15 cellular contexts compared by ENCODE assay signal in the genomic region with DNA sequence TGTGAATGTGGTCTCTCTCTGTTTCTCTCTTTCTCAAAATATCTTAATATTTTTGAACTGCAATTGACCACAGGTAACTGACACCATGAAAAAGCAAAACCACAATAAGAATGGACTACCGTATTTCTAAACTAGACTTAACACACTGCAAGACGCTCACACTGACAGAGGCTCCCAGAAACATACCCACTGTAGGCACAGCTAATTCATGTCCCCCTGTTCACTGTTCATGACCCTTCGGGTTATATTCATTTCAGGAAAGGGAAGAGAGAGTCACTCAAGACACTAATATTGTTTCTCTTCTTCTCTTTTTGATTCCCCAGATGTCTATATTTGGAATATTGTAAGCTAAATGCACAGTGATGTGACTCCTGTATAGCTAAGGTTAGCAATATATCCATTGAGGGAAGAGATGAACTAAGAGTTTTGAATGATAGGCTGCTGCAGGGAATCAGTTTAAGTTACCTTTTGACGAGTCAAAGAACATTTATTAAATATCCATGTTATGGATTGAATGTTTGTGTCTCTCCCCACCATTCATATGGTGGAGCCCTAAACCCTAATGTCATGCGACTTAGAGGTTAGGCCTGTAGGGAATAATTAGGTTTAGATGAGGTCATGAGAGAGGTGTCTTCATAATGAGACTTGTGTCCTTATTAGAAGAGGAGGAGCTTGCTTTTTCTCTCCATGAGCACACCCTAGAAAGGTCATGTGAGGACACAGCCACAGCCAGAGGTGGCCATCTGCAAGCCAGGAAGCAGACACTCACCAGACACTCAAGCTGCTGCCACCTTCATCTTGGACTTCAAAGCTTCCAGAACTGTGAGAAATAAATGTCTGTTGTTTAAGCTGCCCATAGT.
A peak's percentile ranks its signal among the peaks of the same experiment; 100 is the strongest.
DNase-seq lines count a peak whose midpoint lies in the region; ATAC-seq and TF ChIP-seq lines count a peak whose summit lies in the region.
"Had no signal": no experiment of that assay in that cellular context is flagged by ENCODE, and none has a peak within 500 bp of the region (broad histone marks: within the 10 kb centered on the region; RNA-seq: fewer than 3 reads in every experiment).

No MANE protein-coding gene starts in this region.

- WGBS in esophagus squamous epithelium, 2 donors: 77 to 85% methylated on average over 5 of the region's 5 CpGs

- H3K27me3 Mint-ChIP-seq in glutamatergic neuron (ENCODE audit: unreplicated experiment): no peaks in the 10 kb centered on the region
- H3K27me3 Mint-ChIP-seq: CD4-positive, CD25-positive, alpha-beta regulatory T cell had no signal

- no peak for TF ChIP-seq POLR2A in NB4 (IDR thresholded peaks at IDR 0.05; ENCODE audit: extremely low read depth, insufficient read length)
- no peak for TF ChIP-seq POLR2A in esophagus squamous epithelium (IDR thresholded peaks at IDR 0.05)

- intact Hi-C loops in esophagus squamous epithelium (cut with DNase I) (no loop called here), tibial artery (cut with DNase I; ENCODE audit: low total_unique reads) (no loop called here)

- H3K27me3 ChIP-seq in esophagus squamous epithelium (no peaks in the 10 kb centered on the region), tibial artery (no peaks in the 10 kb centered on the region)
- H3K27me3 ChIP-seq: spleen had no signal

- no peaks in the 10 kb centered on the region for H3K4me1 Mint-ChIP-seq in glutamatergic neuron (ENCODE audit: low read depth, unreplicated experiment)
- H3K4me1 Mint-ChIP-seq: CD4-positive, CD25-positive, alpha-beta regulatory T cell had no signal

- H3K27ac Mint-ChIP-seq in glutamatergic neuron (ENCODE audit: unreplicated experiment): no peak overlapping the region
- H3K27ac Mint-ChIP-seq: activated T-helper 2 cell treated with anti-CD3 and anti-CD28 coated beads, Interferon-gamma antibody, Interleukin-2, Interleukin-4, amounts not matched to agents 10 μg/mL and 5 μg/mL and 100 μg/mL, durations not matched to agents 14 hours and 24 hours and 36 hours; CD4-positive, CD25-positive, alpha-beta regulatory T cell; T-helper 1 cell treated with Interleukin-12 subunit alpha and Interleukin-12 subunit beta and Interleukin-4 antibody, amounts not matched to agents 30 μg/mL and 1 μg/mL, for 36 hours had no signal

- no peaks in the 10 kb centered on the region for H3K36me3 Mint-ChIP-seq in glutamatergic neuron (ENCODE audit: unreplicated experiment)
- H3K36me3 Mint-ChIP-seq: CD4-positive, CD25-positive, alpha-beta regulatory T cell had no signal

- H3K4me1 ChIP-seq in esophagus squamous epithelium (no peaks in the 10 kb centered on the region), tibial artery (no peaks in the 10 kb centered on the region)
- H3K4me1 ChIP-seq: HAP-1, spleen had no signal

- H3K9me3 ChIP-seq in esophagus squamous epithelium: no peaks in the 10 kb centered on the region
- H3K9me3 ChIP-seq in tibial artery: no peaks in the 10 kb centered on the region
- H3K9me3 ChIP-seq: HAP-1 had no signal

- ATAC-seq in GM18519 (IDR thresholded peaks at IDR 0.05; ENCODE audit: low FRiP score, unreplicated experiment): peak; percentile 42
- ATAC-seq in HG02678 (IDR thresholded peaks at IDR 0.05; ENCODE audit: unreplicated experiment): peak; percentile 48

- no peak overlapping the region for H3K4me3 ChIP-seq in NB4 (ENCODE audit: low read depth, low read length)
- no peak overlapping the region for H3K4me3 ChIP-seq in esophagus squamous epithelium
- H3K4me3 ChIP-seq in tibial artery: no peak overlapping the region
- H3K4me3 ChIP-seq: HAP-1, PC-9, spleen had no signal

- DNase-seq in NB4 (ENCODE audit: low read depth): peak; percentile 4
- DNase-seq in glutamatergic neuron: peak; percentile 36
- no peak for DNase-seq in NCI-H1092 treated with DMSO at 0.1 percent for 48 hours (lab: John Stamatoyannopoulos, UW)
- DNase-seq in esophagus squamous epithelium (lab: John Stamatoyannopoulos, UW): no peak
- no peak for DNase-seq in tibial artery
- DNase-seq: CD4-positive, CD25-positive, alpha-beta regulatory T cell; effector CD4-positive, alpha-beta T cell; KG1; PC-9; spleen had no signal

- H3K4me3 Mint-ChIP-seq in glutamatergic neuron (ENCODE audit: unreplicated experiment): no peak overlapping the region
- H3K4me3 Mint-ChIP-seq: CD4-positive, CD25-positive, alpha-beta regulatory T cell; T-helper 1 cell treated with Interleukin-12 subunit alpha and Interleukin-12 subunit beta and Interleukin-4 antibody, amounts not matched to agents 30 μg/mL and 1 μg/mL, for 36 hours had no signal

- no peaks in the 10 kb centered on the region for H3K9me3 Mint-ChIP-seq in glutamatergic neuron (ENCODE audit: unreplicated experiment)

- TF ChIP-seq CTCF in NB4 (IDR thresholded peaks at IDR 0.05; ENCODE audit: low read depth, low read length) (no peak), glutamatergic neuron (IDR thresholded peaks at IDR 0.05; ENCODE audit: partially characterized antibody, unreplicated experiment) (no peak), esophagus squamous epithelium (IDR thresholded peaks at IDR 0.05) (no peak), tibial artery (IDR thresholded peaks at IDR 0.05) (no peak)

- H3K27ac ChIP-seq in esophagus squamous epithelium (no peak overlapping the region), tibial artery (no peak overlapping the region)
- H3K27ac ChIP-seq: PC-9, spleen had no signal

- no peaks in the 10 kb centered on the region for H3K36me3 ChIP-seq in esophagus squamous epithelium
- H3K36me3 ChIP-seq in tibial artery: no peaks in the 10 kb centered on the region
- H3K36me3 ChIP-seq: HAP-1, spleen had no signal

Comparison
In these comparisons a context has a peak if more than half of its experiments do, and no peak if none do; other contexts are left out.
1. DNase-seq: peak in NB4 (single experiment) and glutamatergic neuron (single experiment); none in NCI-H1092 treated with DMSO at 0.1 percent for 48 hours (single experiment), esophagus squamous epithelium (single experiment) and tibial artery (0 of 2).